19 cellular contexts compared by ENCODE assay signal in genomic region chr4:94689155-94689554, GRCh38.
DNase-seq lines count a peak whose midpoint lies in the region; ATAC-seq, FAIRE-seq and TF ChIP-seq lines count a peak whose summit lies in the region.
"Had no signal": no experiment of that assay in that cellular context is flagged by ENCODE, and none has a peak within 500 bp of the region (broad histone marks: within the 10 kb centered on the region; RNA-seq: fewer than 3 reads in every experiment).

No MANE protein-coding gene starts in this region.

- H3K27me3 ChIP-seq in OCI-LY1 (ENCODE audit: insufficient read depth, low read length) = no peaks in the 10 kb centered on the region
- H3K27me3 ChIP-seq in K562 (ENCODE audit: control insufficient read depth in 2 of 2, insufficient read depth in 2 of 2, low read length in 2 of 2) = peaks cover 9 to 10% of the 10 kb centered on the region in 2 experiments; a peak in 3 of 5 replicates
- no peaks in the 10 kb centered on the region for H3K27me3 ChIP-seq in tibial artery

- H4K20me1 ChIP-seq in OCI-LY1 (ENCODE audit: insufficient read depth, low read length) (no peaks in the 10 kb centered on the region), K562 (replicated peaks; ENCODE audit: control insufficient read depth, insufficient read depth, low read length) (no peaks in the 10 kb centered on the region)

- no peaks in the 10 kb centered on the region for H3F3A ChIP-seq in OCI-LY1 (ENCODE audit: insufficient read depth, low read length)

- intact Hi-C loops in K562 (cut with micrococcal nuclease) = no loop called here
- intact Hi-C loops in tibial artery (cut with DNase I; ENCODE audit: low total_unique reads) = no loop called here

- H3K36me3 ChIP-seq in HEK293 (ENCODE audit: control insufficient read depth in 2 of 2, insufficient read depth in 1 of 2, low read length in 2 of 2) (no peaks in the 10 kb centered on the region), OCI-LY1 (ENCODE audit: insufficient read depth, low read length) (no peaks in the 10 kb centered on the region), K562 (ENCODE audit: control insufficient read depth, insufficient read depth, low read length) (no peaks in the 10 kb centered on the region), tibial artery (no peaks in the 10 kb centered on the region)
- H3K36me3 ChIP-seq: HAP-1 had no signal

- no peaks in the 10 kb centered on the region for H3K4me1 ChIP-seq in HEK293 (ENCODE audit: control insufficient read depth, insufficient read depth, low read length)
- peaks cover 17% of the 10 kb centered on the region for H3K4me1 ChIP-seq in OCI-LY1 (ENCODE audit: insufficient read depth, low read length, severe bottlenecking)
- H3K4me1 ChIP-seq in K562 (replicated peaks in 1 of 2; ENCODE audit: control insufficient read depth in 2 of 2, insufficient read depth in 2 of 2, low read length in 2 of 2) = no peaks in the 10 kb centered on the region
- no peaks in the 10 kb centered on the region for H3K4me1 ChIP-seq in tibial artery
- H3K4me1 ChIP-seq: HAP-1 had no signal

- ATAC-seq in K562 = no peak

- in situ Hi-C loops in K562 (cut with MboI) = no loop called here

- POLR2A ChIA-PET in HEK293 (lab: Yijun Ruan, JAX) (no interaction called here), K562 (lab: Yijun Ruan, JAX) (no interaction called here)

- H3K9me1 ChIP-seq in K562 (ENCODE audit: control insufficient read depth, insufficient read depth, low read length) = no peaks in the 10 kb centered on the region

- no peak for TF ChIP-seq RAD21 in K562 (CRISPR knock-in tag; conservative IDR thresholded peaks at IDR 0.05 in 1 of 2, IDR thresholded peaks at IDR 0.05 in 1 of 2)

- no TSS peak for BruUV-seq in K562 (replicated peaks; lab: Mats Ljungman, UMichigan)

- no peaks in the 10 kb centered on the region for H3K9me2 ChIP-seq in OCI-LY1 (ENCODE audit: low read depth, low read length)

- H3K27ac ChIP-seq in HEK293 (ENCODE audit: extremely low read depth, low read depth, low read length) = no peak overlapping the region
- H3K27ac ChIP-seq in OCI-LY1 (ENCODE audit: low read depth, low read length, poor library complexity, severe bottlenecking) = no peak overlapping the region
- H3K27ac ChIP-seq in K562 (ENCODE audit: extremely low read depth, low read depth, low read length) = no peak overlapping the region
- H3K27ac ChIP-seq in tibial artery = no peak overlapping the region
- H3K27ac ChIP-seq in substantia nigra (ENCODE audit: low read depth, low read length, poor library complexity, severe bottlenecking) = no peak overlapping the region

- H2AFZ ChIP-seq in OCI-LY1 (ENCODE audit: low read length) (0 out of 2 replicates have a peak overlapping the region, but pooled peaks have one; percentile 58), K562 (ENCODE audit: low read depth, low read length) (no peak overlapping the region)

- no peaks in the 10 kb centered on the region for H3K79me2 ChIP-seq in OCI-LY1 (ENCODE audit: insufficient read depth, low read length)
- H3K79me2 ChIP-seq in K562 (ENCODE audit: control insufficient read depth, insufficient read depth, low read length) = no peaks in the 10 kb centered on the region

- no peak for TF ChIP-seq POLR2A in K562 (conservative IDR thresholded peaks at IDR 0.05)

- H3K9me3 ChIP-seq in HEK293 (ENCODE audit: control insufficient read depth, insufficient read depth, low read depth, low read length) = no peaks in the 10 kb centered on the region
- no peaks in the 10 kb centered on the region for H3K9me3 ChIP-seq in OCI-LY1 (ENCODE audit: low read length)
- H3K9me3 ChIP-seq in K562 (replicated peaks; ENCODE audit: control insufficient read depth, insufficient read depth, low read depth, low read length) = no peaks in the 10 kb centered on the region
- no peaks in the 10 kb centered on the region for H3K9me3 ChIP-seq in tibial artery

- CTCF ChIA-PET in HEK293 (lab: Yijun Ruan, JAX) (no interaction called here), K562 (lab: Yijun Ruan, JAX; ENCODE audit: low intra/inter-chr PET ratio) (no interaction called here)

- 0% methylated on average over 3 of the region's 3 CpGs for WGBS in K562 (ENCODE audit: insufficient coverage, low coverage, missing lambda C conversion rate)

- H3K4me3 ChIP-seq in HEK293 (ENCODE audit: low read depth, low read length) (no peak overlapping the region), OCI-LY1 (ENCODE audit: low read depth, low read length, poor library complexity, severe bottlenecking) (no peak overlapping the region), K562 (no peak overlapping the region), tibial artery (no peak overlapping the region)
- H3K4me3 ChIP-seq: HAP-1 had no signal

- no peak for FAIRE-seq in K562 (lab: Jason Lieb, UNC)
- FAIRE-seq: GM12891, GM18507, H54 had no signal

- no peak for TF ChIP-seq EP300 in K562 (IDR thresholded peaks at IDR 0.05; ENCODE audit: low read length)

- TF ChIP-seq CTCF in HEK293 (tag by site-specific recombination; IDR thresholded peaks at IDR 0.05) = no peak
- no peak for TF ChIP-seq CTCF in OCI-LY1 (IDR thresholded peaks at IDR 0.05; ENCODE audit: low read length)
- no peak for TF ChIP-seq CTCF in K562 (IDR thresholded peaks at IDR 0.05 in 2 of 3, conservative IDR thresholded peaks at IDR 0.05 in 1 of 3; ENCODE audit: insufficient read depth in 2 of 3, low read depth in 1 of 3, low read length in 3 of 3)
- no peak for TF ChIP-seq CTCF in tibial artery (IDR thresholded peaks at IDR 0.05)

- H3K9ac ChIP-seq in OCI-LY1 (ENCODE audit: low read length) (no peak overlapping the region), K562 (ENCODE audit: insufficient read depth in 1 of 2, low read depth in 2 of 2, low read length in 2 of 2) (no peak overlapping the region)

- H3K4me2 ChIP-seq in OCI-LY1 (ENCODE audit: low read length) = no peak overlapping the region
- no peak overlapping the region for H3K4me2 ChIP-seq in K562 (ENCODE audit: insufficient read depth, low read length)

- DNase-seq in K562 (ENCODE audit: extremely low read depth in 1 of 4, low spot score in 3 of 4) (no peak), tibial artery (no peak), amniotic stem cell (lab: John Stamatoyannopoulos, UW) (no peak), substantia nigra (lab: John Stamatoyannopoulos, UW) (no peak)
- DNase-seq: 8988T; C1 segment of cervical spinal cord; Calu3; CD4-positive, alpha-beta memory T cell; COR-L47; DMS53; DMS79 treated with DMSO at 0.1 percent for 48 hours; GF-D8; GOT3 had no signal

TF ChIP-seq in HEK293, 187 proteins besides CTCF, POLR2A, EP300 and RAD21:
- 0 out of 2 replicates have a peak, but pooled peaks have one; percentile 19 for TF ChIP-seq GFI1B (tag by site-specific recombination; IDR thresholded peaks at IDR 0.05)
- no peak for TF ChIP-seq GLIS2 (tag by site-specific recombination; IDR thresholded peaks at IDR 0.05)

TF ChIP-seq in K562, 482 proteins besides CTCF, POLR2A, EP300 and RAD21 (continues in another document):
- TF ChIP-seq JUN (IDR thresholded peaks at IDR 0.05; ENCODE audit: borderline replicate concordance, low read depth, low read length) (no peak), JUN (CRISPR knock-in tag; IDR thresholded peaks at IDR 0.05; ENCODE audit: borderline replicate concordance) (no peak), BRCA1 (IDR thresholded peaks at IDR 0.05) (no peak), BRCA1 (CRISPR knock-in tag; IDR thresholded peaks at IDR 0.05) (no peak), MTA2 (IDR thresholded peaks at IDR 0.05; ENCODE audit: low read depth) (no peak), KDM1A (IDR thresholded peaks at IDR 0.05) (peak; percentile 49 to 51; a peak in 2 of 4 replicates), PREB (CRISPR knock-in tag; IDR thresholded peaks at IDR 0.05) (no peak), HOMEZ (CRISPR knock-in tag; IDR thresholded peaks at IDR 0.05) (no peak), ZBTB26 (CRISPR knock-in tag; IDR thresholded peaks at IDR 0.05) (no peak), ETS1 (conservative IDR thresholded peaks at IDR 0.05; ENCODE audit: control insufficient read depth, low read depth, low read length) (no peak)
